Comparison of ENCODE assay signal across 14 cellular contexts in the genomic region with DNA sequence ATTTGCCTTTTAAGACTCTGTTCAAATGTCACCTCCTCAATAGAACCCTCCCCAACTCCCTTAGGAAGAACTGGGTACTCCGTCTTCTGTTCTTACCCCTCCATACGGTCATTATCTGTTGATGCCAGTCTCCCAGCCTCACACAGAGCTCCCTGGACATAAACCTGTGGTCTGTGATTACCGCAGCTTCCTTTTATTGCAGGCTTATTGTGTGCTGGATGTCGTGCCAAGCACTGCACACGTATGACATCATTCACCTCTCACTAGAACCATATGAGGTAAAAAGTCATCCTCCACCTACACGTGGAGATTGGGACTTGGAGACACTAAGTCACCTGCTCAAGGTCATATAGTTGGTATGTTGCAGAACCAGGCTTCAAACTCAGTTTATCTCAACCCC. TPM values are rescaled to one million over a fixed set of nuclear protein-coding genes. Genes with fewer than 3 reads are reported as not detected.
"Had no signal": no experiment of that assay in that cellular context is flagged by ENCODE, and none has a peak within 500 bp of the region (broad histone marks: within the 10 kb centered on the region; RNA-seq: fewer than 3 reads in every experiment).

No MANE protein-coding gene starts in this region.

- H3K4me3 Mint-ChIP-seq: activated CD4-positive, alpha-beta T cell treated with anti-CD3 and anti-CD28 coated beads for 36 hours; activated naive CD8-positive, alpha-beta T cell treated with anti-CD3 and anti-CD28 coated beads, Interleukin-2, amount 50 U/mL, for 24 hours; activated T-helper 1 cell treated with anti-CD3 and anti-CD28 coated beads, Interleukin-12 subunit alpha, Interleukin-12 subunit beta, Interleukin-2, Interleukin-4 antibody, amounts not matched to agents 30 ng/mL and 10 ng/mL and 1 ng/mL, durations not matched to agents 14 hours and 24 hours and 36 hours; naive thymus-derived CD4-positive, alpha-beta T cell; stimulated activated effector memory CD8-positive, alpha-beta T cell treated with anti-CD3 and anti-CD28 coated beads, Interleukin-12 subunit alpha, Interleukin-12 subunit beta, amount 100 ng/mL, for 72 hours had no signal

- H3K4me1 ChIP-seq: ascending aorta had no signal

- H3K9me3 Mint-ChIP-seq: activated naive CD8-positive, alpha-beta T cell treated with anti-CD3 and anti-CD28 coated beads, Interleukin-2, amount 50 U/mL, for 24 hours; activated T-helper 1 cell treated with anti-CD3 and anti-CD28 coated beads, Interleukin-12 subunit alpha, Interleukin-12 subunit beta, Interleukin-2, Interleukin-4 antibody, amounts not matched to agents 30 ng/mL and 10 ng/mL and 1 ng/mL, durations not matched to agents 14 hours and 24 hours and 36 hours had no signal

- H3K4me3 ChIP-seq: ascending aorta, tibial nerve, vagina had no signal

- H3K4me1 Mint-ChIP-seq: activated naive CD8-positive, alpha-beta T cell treated with anti-CD3 and anti-CD28 coated beads, Interleukin-2, amount 50 U/mL, for 24 hours had no signal

- H3K27ac ChIP-seq: ascending aorta, neutrophil, tibial nerve, vagina, VCaP had no signal

- H3K36me3 ChIP-seq: ascending aorta, neutrophil, tibial nerve, vagina had no signal

- ATAC-seq: activated naive CD8-positive, alpha-beta T cell treated with anti-CD3 and anti-CD28 coated beads, Interleukin-2, amount 50 U/mL, for 24 hours; naive thymus-derived CD4-positive, alpha-beta T cell had no signal

- H3K36me3 Mint-ChIP-seq: stimulated activated effector memory CD8-positive, alpha-beta T cell treated with anti-CD3 and anti-CD28 coated beads, Interleukin-12 subunit alpha, Interleukin-12 subunit beta, amount 100 ng/mL, for 72 hours had no signal

- H3K27me3 ChIP-seq: ascending aorta, tibial nerve, vagina had no signal

- H3K9me3 ChIP-seq: ascending aorta, neutrophil, tibial nerve, vagina had no signal

- H3K27ac Mint-ChIP-seq: activated CD4-positive, alpha-beta T cell treated with anti-CD3 and anti-CD28 coated beads for 36 hours; activated naive CD8-positive, alpha-beta T cell treated with anti-CD3 and anti-CD28 coated beads, Interleukin-2, amount 50 U/mL, for 24 hours; activated T-helper 1 cell treated with anti-CD3 and anti-CD28 coated beads, Interleukin-12 subunit alpha, Interleukin-12 subunit beta, Interleukin-2, Interleukin-4 antibody, amounts not matched to agents 30 ng/mL and 10 ng/mL and 1 ng/mL, durations not matched to agents 14 hours and 24 hours and 36 hours; naive thymus-derived CD4-positive, alpha-beta T cell; stimulated activated effector memory CD8-positive, alpha-beta T cell treated with anti-CD3 and anti-CD28 coated beads, Interleukin-12 subunit alpha, Interleukin-12 subunit beta, amount 100 ng/mL, for 72 hours had no signal

RNA-seq across cellular contexts. Expression of gene PTPN5, which starts 15.3 kb away (rescaled TPM):
- total RNA-seq: activated CD4-positive, alpha-beta T cell treated with anti-CD3 and anti-CD28 coated beads for 36 hours; activated T-helper 1 cell treated with anti-CD3 and anti-CD28 coated beads, Interleukin-12 subunit alpha, Interleukin-12 subunit beta, Interleukin-2, Interleukin-4 antibody, amounts not matched to agents 30 ng/mL and 10 ng/mL and 1 ng/mL, durations not matched to agents 14 hours and 24 hours and 36 hours; esophagus mucosa; mammary epithelial cell; mononuclear cell; naive thymus-derived CD4-positive, alpha-beta T cell had no signal
- polyA plus RNA-seq: mammary epithelial cell; naive thymus-derived CD4-positive, alpha-beta T cell had no signal

RNA-seq across cellular contexts. Expression of gene IGSF22, which starts 50.3 kb away (rescaled TPM):
- total RNA-seq: ascending aorta, esophagus mucosa, subcutaneous adipose tissue, vagina had no signal
